10 cellular contexts compared by ENCODE assay signal in genomic region chr9:111983484-111983908, GRCh38.
DNase-seq lines count a peak whose midpoint lies in the region; ATAC-seq and TF ChIP-seq lines count a peak whose summit lies in the region.
"Had no signal": no experiment of that assay in that cellular context is flagged by ENCODE, and none has a peak within 500 bp of the region (broad histone marks: within the 10 kb centered on the region; RNA-seq: fewer than 3 reads in every experiment).

No MANE protein-coding gene starts in this region.

- intact Hi-C loops in posterior vena cava (cut with DNase I): no loop called here
- intact Hi-C loops in ovary (cut with DNase I): loop anchor here in 1 of 4 donors (1.0 kb wide), 1 partner anchor 22 kb away; no protein-coding TSS in a partner anchor

- H3K27ac ChIP-seq in ovary: no peak overlapping the region

- H3K36me3 ChIP-seq in ovary: no peaks in the 10 kb centered on the region
- H3K36me3 ChIP-seq: HAP-1 had no signal

- TF ChIP-seq POLR2A in ovary (IDR thresholded peaks at IDR 0.05): no peak

- TF ChIP-seq CTCF in ovary (IDR thresholded peaks at IDR 0.05): no peak

- no peak for TF ChIP-seq EP300 in ovary (IDR thresholded peaks at IDR 0.05)

- 84 to 95% (median 88%) methylated on average over 2 of the region's 2 CpGs for WGBS in ovary, 3 donors

- ATAC-seq in GM19025 (IDR thresholded peaks at IDR 0.05; ENCODE audit: low read depth, unreplicated experiment) (peak; percentile 70), HG02623 (IDR thresholded peaks at IDR 0.05; ENCODE audit: unreplicated experiment) (peak; percentile 75)

- no peaks in the 10 kb centered on the region for H3K9me3 ChIP-seq in ovary
- H3K9me3 ChIP-seq: HAP-1 had no signal

- no peaks in the 10 kb centered on the region for H3K4me1 ChIP-seq in ovary (ENCODE audit: insufficient read depth)
- H3K4me1 ChIP-seq: HAP-1 had no signal

- H3K27me3 ChIP-seq in ovary: no peaks in the 10 kb centered on the region

- peak; percentile 17 to 31 for DNase-seq in Kasumi-1 (lab: John Stamatoyannopoulos, UW)
- peak; percentile 25 for DNase-seq in posterior vena cava (ENCODE audit: low spot score)
- DNase-seq in NCI-H446 (lab: John Stamatoyannopoulos, UW): no peak
- DNase-seq in stimulated activated naive CD4-positive, alpha-beta T cell treated with Interleukin-2 at 50 U/mL for 16 hours (lab: John Stamatoyannopoulos, UW): no peak
- DNase-seq in ovary: no peak
- no peak for DNase-seq in retina
- DNase-seq: activated effector memory CD4-positive, alpha-beta T cell treated with Interleukin-2 at 50 U/mL for 16 hours had no signal

- no peak overlapping the region for H3K4me3 ChIP-seq in ovary
- H3K4me3 ChIP-seq: HAP-1 had no signal

Comparison
In these comparisons a context has a peak if more than half of its experiments do, and no peak if none do; other contexts are left out.
1. DNase-seq: peak in Kasumi-1 (2 of 2) and posterior vena cava (single experiment); none in NCI-H446 (0 of 2), stimulated activated naive CD4-positive, alpha-beta T cell treated with Interleukin-2 at 50 U/mL for 16 hours (single experiment), ovary (0 of 5) and retina (single experiment).